In the genomic region with DNA sequence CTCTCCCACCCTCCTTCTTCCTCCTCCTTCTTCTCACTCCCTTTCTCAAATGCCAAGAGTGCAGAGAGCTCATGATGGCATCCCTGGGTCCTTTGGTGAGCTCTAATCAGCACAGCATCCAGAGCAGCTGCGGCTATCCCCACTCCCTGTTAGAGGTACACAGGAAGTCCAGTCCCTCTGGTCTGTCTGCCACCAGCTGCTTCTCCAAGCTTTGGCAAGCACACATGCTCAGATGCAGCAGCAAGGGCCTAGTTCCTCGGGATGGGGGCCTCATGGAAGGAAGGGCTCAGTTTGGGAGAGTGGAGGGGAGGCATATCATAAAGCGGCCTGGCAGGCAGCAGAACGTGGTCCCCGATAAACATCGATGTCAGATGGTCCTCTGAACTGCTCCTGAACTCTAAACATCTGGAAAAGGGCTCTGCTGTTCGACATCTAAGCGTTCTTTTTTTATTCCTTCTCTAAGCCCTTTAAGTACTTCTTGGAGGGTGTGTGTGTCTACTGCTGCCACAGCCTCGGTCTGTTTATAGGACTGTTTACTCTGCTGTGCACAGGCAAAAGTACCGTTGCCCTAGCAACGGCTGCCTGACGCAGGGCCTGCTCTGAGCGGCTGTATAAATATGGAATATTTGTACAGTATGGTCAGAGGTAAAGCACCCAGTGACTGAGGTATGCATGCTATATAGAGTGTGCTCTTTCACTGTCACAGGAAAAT, we compare ENCODE assay signal across 1 cellular context.
A peak's percentile ranks its signal among the peaks of the same experiment; 100 is the strongest.
TF ChIP-seq lines count a peak whose summit lies in the region.

No MANE protein-coding gene starts in this region.

TF ChIP-seq in IMR-90, 13 proteins besides CTCF, POLR2A, EP300 and RAD21 (continued from another document):
- TF ChIP-seq ELK1 (IDR thresholded peaks at IDR 0.05; ENCODE audit: borderline replicate concordance, low read depth, low read length) (no peak), CHD1 (IDR thresholded peaks at IDR 0.05; ENCODE audit: low read depth, low read length) (no peak), CEBPB (IDR thresholded peaks at IDR 0.05; ENCODE audit: low read depth, low read length) (no peak), MAFK (IDR thresholded peaks at IDR 0.05; ENCODE audit: low read depth, low read length) (no peak), FOS (IDR thresholded peaks at IDR 0.05; ENCODE audit: low read depth, low read length) (peak; percentile 69)
